In genomic region chr2:73043279-73043678, GRCh38 we compare ENCODE assay signal across 16 cellular contexts. TPM values are rescaled to one million over a fixed set of nuclear protein-coding genes. Genes with fewer than 3 reads are reported as not detected.
A peak's percentile ranks its signal among the peaks of the same experiment; 100 is the strongest.
DNase-seq lines count a peak whose midpoint lies in the region; ATAC-seq and TF ChIP-seq lines count a peak whose summit lies in the region.
"Had no signal": no experiment of that assay in that cellular context is flagged by ENCODE, and none has a peak within 500 bp of the region (broad histone marks: within the 10 kb centered on the region; RNA-seq: fewer than 3 reads in every experiment).

No MANE protein-coding gene starts in this region.

- H3K9ac ChIP-seq in IMR-90 (ENCODE audit: low read depth, low read length): no peak overlapping the region
- H3K9ac ChIP-seq: SK-N-SH had no signal

- no peak for TF ChIP-seq POLR2A in IMR-90 (IDR thresholded peaks at IDR 0.05; ENCODE audit: low read depth, low read length)

- BruUV-seq in IMR-90 (replicated peaks; lab: Mats Ljungman, UMichigan) (no TSS peak), Caco-2 (replicated peaks; lab: Mats Ljungman, UMichigan) (no TSS peak)

- no peak overlapping the region for H3K4me3 Mint-ChIP-seq in Caco-2 (ENCODE audit: unreplicated experiment)
- H3K4me3 Mint-ChIP-seq: H9 had no signal

- H2BK120ac ChIP-seq in IMR-90 (ENCODE audit: low read depth, low read length): no peak overlapping the region

- no peak overlapping the region for H4K8ac ChIP-seq in IMR-90 (ENCODE audit: low read depth in 2 of 2, low read length in 2 of 2)

- H3K56ac ChIP-seq in IMR-90 (ENCODE audit: extremely low read depth, insufficient read depth, low read length): no peak overlapping the region

- intact Hi-C loops in IMR-90 (cut with micrococcal nuclease) (no loop called here), Caco-2 (cut with micrococcal nuclease; ENCODE audit: unreplicated experiment) (no loop called here)

- no peak overlapping the region for H3K4ac ChIP-seq in IMR-90 (ENCODE audit: low read depth, low read length)

- H3K27me3 ChIP-seq in IMR-90 (ENCODE audit: control insufficient read depth, insufficient read depth, low read length): no peaks in the 10 kb centered on the region
- H3K27me3 ChIP-seq in Caco-2 (replicated peaks; ENCODE audit: control insufficient read depth, insufficient read depth, low read length): no peaks in the 10 kb centered on the region

- DNase-seq in IMR-90 (no peak), caudate nucleus (lab: John Stamatoyannopoulos, UW) (peak in 18 of 61 donors; percentile 9 to 62 (median 25)), midbrain (lab: John Stamatoyannopoulos, UW) (peak; percentile 27), foreskin melanocyte (no peak), iPS-NIHi11 (ENCODE audit: low spot score) (no peak), Caco-2 (no peak)
- DNase-seq in stimulated activated naive CD8-positive, alpha-beta T cell treated with anti-CD3 and anti-CD28 coated beads, Interleukin-15, Interleukin-2, amounts not matched to agents 100 U/mL and 50 U/mL, for 24 hours: no peak
- DNase-seq: CD8-positive, alpha-beta memory T cell; H9; NCI-H1105; NCI-H1694; NCI-H2081 treated with DMSO at 0.1 percent for 48 hours; OCI-M1; RPMI8226; SHP77 treated with DMSO at 0.1 percent for 48 hours; SK-N-SH had no signal

- ATAC-seq in IMR-90 (ENCODE audit: low read depth): no peak
- no peak for ATAC-seq in stimulated activated naive CD8-positive, alpha-beta T cell treated with anti-CD3 and anti-CD28 coated beads, Interleukin-15, Interleukin-2, amounts not matched to agents 100 U/mL and 50 U/mL, for 24 hours

- CTCF ChIA-PET in IMR-90 (lab: Yijun Ruan, JAX) (no interaction called here), Caco-2 (lab: Charles Lee) (interaction anchor here (0.7 kb wide), 1 partner anchor 1144 kb away, joined by 3 read pairs; no protein-coding TSS in a partner anchor)

- H3K9me1 ChIP-seq in IMR-90 (ENCODE audit: insufficient read depth, low read length): peaks cover 9% of the 10 kb centered on the region; the same call in 1 of the 2 replicates

- H3K27ac ChIP-seq in IMR-90 (ENCODE audit: insufficient read depth, low read length): no peak overlapping the region
- peak overlapping the region; percentile 36 for H3K27ac ChIP-seq in caudate nucleus (ENCODE audit: low read depth, low read length)

- in situ Hi-C loops in IMR-90 (cut with MboI; ENCODE audit: low sequenced_read_pairs): no loop called here

- no peak overlapping the region for H2AFZ ChIP-seq in IMR-90 (replicated peaks; ENCODE audit: low read length, poor library complexity)

- no peak for TF ChIP-seq RAD21 in IMR-90 (IDR thresholded peaks at IDR 0.05; ENCODE audit: low read length)

- POLR2A ChIA-PET in IMR-90 (lab: Charles Lee; ENCODE audit: unreplicated experiment) (no interaction called here), Caco-2 (lab: Charles Lee) (no interaction called here)

- no peak overlapping the region for H4K91ac ChIP-seq in IMR-90 (ENCODE audit: insufficient read depth, low read depth, low read length)

- dilution Hi-C loops in IMR-90 (cut with HindIII; ENCODE audit: low sequenced_read_pairs, unreplicated experiment): no loop called here

- no peak overlapping the region for H2AK5ac ChIP-seq in IMR-90 (ENCODE audit: low read depth, low read length)

- no peaks in the 10 kb centered on the region for H3K36me3 Mint-ChIP-seq in Caco-2 (ENCODE audit: insufficient read depth, unreplicated experiment)

- H3K4me3 ChIP-seq in IMR-90 (ENCODE audit: insufficient read depth, low read depth, low read length): no peak overlapping the region
- H3K4me3 ChIP-seq in Caco-2 (ENCODE audit: low read depth, low read length): no peak overlapping the region

- no peaks in the 10 kb centered on the region for H3K4me1 Mint-ChIP-seq in Caco-2 (ENCODE audit: low read depth, unreplicated experiment)
- H3K4me1 Mint-ChIP-seq: CD8-positive, alpha-beta memory T cell had no signal

- H3K14ac ChIP-seq in IMR-90 (replicated peaks; ENCODE audit: low read depth, low read length): no peak overlapping the region

- H2BK20ac ChIP-seq in IMR-90 (ENCODE audit: low read depth, low read length): no peak overlapping the region

- no peaks in the 10 kb centered on the region; the same call in 1 of the 2 replicates for H4K20me1 ChIP-seq in IMR-90 (ENCODE audit: insufficient read depth, low read length)

- peak overlapping the region; percentile 55 for H2AK9ac ChIP-seq in IMR-90 (replicated peaks; ENCODE audit: low read depth, low read length, poor library complexity)

- no peak overlapping the region for H2BK15ac ChIP-seq in IMR-90 (ENCODE audit: low read depth, low read length)

- WGBS in IMR-90 (ENCODE audit: extremely low coverage in 2 of 2, insufficient read length in 1 of 2), 2 experiments: 72% methylated on average over 3 of the region's 5 CpGs; no CpG with 5 or more reads in 1 of the 2 experiments

- no peak overlapping the region for H3K4me2 ChIP-seq in IMR-90 (ENCODE audit: low read depth, low read length)
- H3K4me2 ChIP-seq: SK-N-SH had no signal

- H3K4me1 ChIP-seq in IMR-90 (ENCODE audit: control insufficient read depth, insufficient read depth, low read length) (no peaks in the 10 kb centered on the region), Caco-2 (peaks cover 5% of the 10 kb centered on the region; the same call in 1 of the 2 replicates)

- no peak overlapping the region for H3K27ac Mint-ChIP-seq in Caco-2 (ENCODE audit: unreplicated experiment)
- H3K27ac Mint-ChIP-seq: CD8-positive, alpha-beta memory T cell had no signal

- H3K9me3 Mint-ChIP-seq in Caco-2 (ENCODE audit: unreplicated experiment): no peaks in the 10 kb centered on the region
- H3K9me3 Mint-ChIP-seq: CD8-positive, alpha-beta memory T cell; H9 had no signal

- TF ChIP-seq CTCF in IMR-90 (conservative IDR thresholded peaks at IDR 0.05; ENCODE audit: low read depth, low read length) (no peak), Caco-2 (IDR thresholded peaks at IDR 0.05; ENCODE audit: insufficient read depth in 1 of 2, low read depth in 1 of 2, low read length in 1 of 2, severe bottlenecking in 1 of 2, unreplicated experiment in 1 of 2) (no peak)

- H3K9me3 ChIP-seq in IMR-90 (ENCODE audit: control insufficient read depth, insufficient read depth, low read length): no peaks in the 10 kb centered on the region
- H3K9me3 ChIP-seq in Caco-2: no peaks in the 10 kb centered on the region
- H3K9me3 ChIP-seq: SK-N-SH had no signal

- no peak overlapping the region for H3K23ac ChIP-seq in IMR-90 (ENCODE audit: low read depth, low read length)

- H3K27me3 Mint-ChIP-seq in Caco-2 (ENCODE audit: insufficient read depth, unreplicated experiment): no peaks in the 10 kb centered on the region
- H3K27me3 Mint-ChIP-seq: CD8-positive, alpha-beta memory T cell had no signal

- no peak overlapping the region for H2BK5ac ChIP-seq in IMR-90 (ENCODE audit: low read depth, low read length, poor library complexity, severe bottlenecking)

- H3K18ac ChIP-seq in IMR-90 (ENCODE audit: low read depth, low read length): no peak overlapping the region

- H3K36me3 ChIP-seq in IMR-90 (ENCODE audit: control insufficient read depth, insufficient read depth, low read length): peaks cover 4% of the 10 kb centered on the region; the same call in 1 of the 2 replicates
- H3K36me3 ChIP-seq in Caco-2 (ENCODE audit: control insufficient read depth, insufficient read depth, low read length): no peaks in the 10 kb centered on the region

- peaks cover 0 to 11% of the 10 kb centered on the region in 2 experiments; a peak in 2 of 4 replicates for H3K79me1 ChIP-seq in IMR-90 (ENCODE audit: low read depth in 1 of 2, low read length in 2 of 2)

- H4K5ac ChIP-seq in IMR-90 (ENCODE audit: low read depth, low read length): no peak overlapping the region

TF ChIP-seq in IMR-90, 13 proteins besides CTCF, POLR2A, EP300 and RAD21:
- TF ChIP-seq ELK1 (IDR thresholded peaks at IDR 0.05; ENCODE audit: borderline replicate concordance, low read depth, low read length) (no peak), MXI1 (IDR thresholded peaks at IDR 0.05; ENCODE audit: borderline replicate concordance, low read depth, low read length) (no peak), BHLHE40 (IDR thresholded peaks at IDR 0.05; ENCODE audit: low read depth, low read length) (no peak), CEBPB (IDR thresholded peaks at IDR 0.05; ENCODE audit: low read depth, low read length) (no peak), MAFK (IDR thresholded peaks at IDR 0.05; ENCODE audit: low read depth, low read length) (no peak), CHD1 (IDR thresholded peaks at IDR 0.05; ENCODE audit: low read depth, low read length) (no peak), RFX5 (IDR thresholded peaks at IDR 0.05; ENCODE audit: low read depth, low read length) (no peak), SMC3 (IDR thresholded peaks at IDR 0.05; ENCODE audit: low read depth, low read length) (no peak), RCOR1 (IDR thresholded peaks at IDR 0.05; ENCODE audit: insufficient replicate concordance, low read length) (no peak), NFE2L2 (IDR thresholded peaks at IDR 0.05; ENCODE audit: low read depth, low read length) (no peak), USF2 (IDR thresholded peaks at IDR 0.05; ENCODE audit: low read depth, low read length) (no peak), MAZ (IDR thresholded peaks at IDR 0.05; ENCODE audit: borderline replicate concordance, low read depth, low read length) (no peak), FOS (IDR thresholded peaks at IDR 0.05; ENCODE audit: low read depth, low read length) (no peak)
TF ChIP-seq in IMR-90: peak in this region for 0.

RNA-seq across cellular contexts. Expression of gene SFXN5, which starts 28.2 kb away (rescaled TPM):
- total RNA-seq in IMR-90 (2012; rRNA removed) (8.3 and 8.6 TPM in 2 replicates), Caco-2 (2022) (26.8 and 31.3 TPM in 2 replicates)
- polyA plus RNA-seq in IMR-90 (2012; rRNA removed): 14.3 and 17.0 TPM in 2 replicates
- 7.1 and 7.6 TPM in 2 replicates for polyA plus RNA-seq in IMR-90 (2012; cell fraction: cytosol; rRNA removed)
- polyA plus RNA-seq in IMR-90 (2012; cell fraction: nucleus; rRNA removed; ENCODE audit: low replicate concordance): 48.0 and 54.3 TPM in 2 replicates
